In the genomic region with DNA sequence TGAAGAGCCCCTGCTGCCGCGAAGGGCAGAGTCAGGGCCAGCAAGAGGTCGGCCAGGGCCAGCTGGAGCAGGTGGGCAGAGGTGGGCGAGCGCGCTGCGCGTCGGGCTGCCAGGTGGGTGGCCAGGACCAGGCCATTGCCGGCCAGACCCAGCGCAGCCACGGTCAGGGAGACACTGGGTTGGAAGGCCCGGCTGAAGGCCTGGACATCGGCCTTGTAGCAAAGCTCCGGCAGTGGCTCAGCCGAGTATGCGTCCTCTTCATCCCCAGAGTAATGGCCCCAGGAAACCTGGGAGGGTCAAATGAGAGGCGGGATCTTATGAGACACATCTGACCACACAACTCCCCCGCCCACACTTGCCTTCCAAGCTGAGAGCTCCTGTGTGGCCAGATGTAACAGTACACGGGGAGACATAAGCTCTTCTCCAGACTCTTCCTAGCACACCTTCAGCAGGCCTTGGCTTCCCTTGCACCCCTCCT, we compare ENCODE assay signal across 1 cellular context.
TF ChIP-seq lines count a peak whose summit lies in the region.

No MANE protein-coding gene starts in this region.

TF ChIP-seq in HCT116, 20 proteins besides CTCF, POLR2A, EP300 and RAD21 (continued from another document):
- TF ChIP-seq ZFX (IDR thresholded peaks at IDR 0.05): no peak
